Comparison of ENCODE assay signal across 8 cellular contexts in genomic region chr5:68251804-68252648, GRCh38. TPM values are rescaled to one million over a fixed set of nuclear protein-coding genes. Genes with fewer than 3 reads are reported as not detected.
DNase-seq lines count a peak whose midpoint lies in the region; ATAC-seq and TF ChIP-seq lines count a peak whose summit lies in the region.

No MANE protein-coding gene starts in this region.

- H3K4me1 ChIP-seq in body of pancreas (peaks cover 21% of the 10 kb centered on the region), left lung (peaks cover 51 to 83% of the 10 kb centered on the region in 2 donors), subcutaneous abdominal adipose tissue (ENCODE audit: control insufficient read depth in 5 of 5, insufficient read depth in 5 of 5, low read length in 5 of 5) (peaks cover 5 to 81% (median 79%) of the 10 kb centered on the region in 5 donors)

- H3K9me3 ChIP-seq in KOPT-K1 (ENCODE audit: insufficient read depth, low read length, poor library complexity, severe bottlenecking), result no peaks in the 10 kb centered on the region
- no peaks in the 10 kb centered on the region for H3K9me3 ChIP-seq in body of pancreas
- H3K9me3 ChIP-seq in left lung, result no peaks in the 10 kb centered on the region
- no peaks in the 10 kb centered on the region for H3K9me3 ChIP-seq in subcutaneous abdominal adipose tissue (ENCODE audit: control insufficient read depth in 5 of 5, low read length in 5 of 5)

- WGBS in body of pancreas, 2 donors, result 78 to 81% methylated on average over 7 of the region's 7 CpGs

- POLR2A ChIA-PET in GM10248 (lab: Yijun Ruan, JAX), result no interaction called here

- ATAC-seq in body of pancreas (peak; percentile 30), left lung (peak; percentile 49), HG02642 (IDR thresholded peaks at IDR 0.05; ENCODE audit: poor library complexity, unreplicated experiment) (no peak)

- no peak for TF ChIP-seq CTCF in body of pancreas (IDR thresholded peaks at IDR 0.05)
- no peak for TF ChIP-seq CTCF in left lung (IDR thresholded peaks at IDR 0.05)
- no peak for TF ChIP-seq CTCF in GM10248 (IDR thresholded peaks at IDR 0.05; ENCODE audit: control extremely low read depth, extremely low read depth, low read depth, missing control alignments)

- H3K36me3 ChIP-seq in KOPT-K1 (ENCODE audit: insufficient read depth, low read length) (no peaks in the 10 kb centered on the region; the same call in 1 of the 2 replicates), body of pancreas (replicated peaks in 1 of 2; ENCODE audit: insufficient read depth in 1 of 2, low read depth in 2 of 2) (no peaks in the 10 kb centered on the region), left lung (no peaks in the 10 kb centered on the region), subcutaneous abdominal adipose tissue (ENCODE audit: control insufficient read depth in 5 of 5, insufficient read depth in 5 of 5, low read length in 5 of 5) (no peaks in the 10 kb centered on the region)

- DNase-seq in body of pancreas, result peak in 1 of 4 donors; percentile 24
- no peak for DNase-seq in left lung
- DNase-seq in DMS79 treated with DMSO at 0.1 percent for 48 hours (lab: John Stamatoyannopoulos, UW), result no peak
- DNase-seq in GM10248 (ENCODE audit: extremely low spot score), result no peak
- no peak for DNase-seq in stimulated activated CD8-positive, alpha-beta memory T cell treated with anti-CD3 and anti-CD28 coated beads, Interleukin-4, amount 100 ng/mL, for 48 hours

- no peak for TF ChIP-seq POLR2A in body of pancreas (IDR thresholded peaks at IDR 0.05)

- CTCF ChIA-PET in GM10248 (lab: Yijun Ruan, JAX), result interaction anchor here (1.0 to 5.9 kb wide), 18 partner anchors 9 to 1097 kb away, joined by 3 to 38 read pairs (median 5); partner anchors contain the start of gene PIK3R1

- H3K27me3 ChIP-seq in body of pancreas, result no peaks in the 10 kb centered on the region
- H3K27me3 ChIP-seq in left lung, result no peaks in the 10 kb centered on the region
- H3K27me3 ChIP-seq in subcutaneous abdominal adipose tissue (ENCODE audit: control insufficient read depth in 5 of 5, insufficient read depth in 4 of 5, low read length in 5 of 5), result no peaks in the 10 kb centered on the region

- peak overlapping the region in 3 of 5 donors; percentile 1 to 38 (median 22) for H3K9ac ChIP-seq in subcutaneous abdominal adipose tissue (ENCODE audit: low read length in 5 of 5)

- intact Hi-C loops in body of pancreas (cut with DNase I), result no loop called here
- intact Hi-C loops in left lung (cut with DNase I), result loop anchor here in 1 of 2 donors (10.0 kb wide), 1 partner anchor 1007 kb away; no protein-coding TSS in a partner anchor

- peak overlapping the region; percentile 63 for H3K27ac ChIP-seq in KOPT-K1 (ENCODE audit: low read depth, low read length, poor library complexity, severe bottlenecking)
- H3K27ac ChIP-seq in body of pancreas, result peak overlapping the region in 2 of 4 donors; percentile 14 to 49
- H3K27ac ChIP-seq in left lung, result peak overlapping the region; percentile 61 to 63
- peak overlapping the region; percentile 89 for H3K27ac ChIP-seq in subcutaneous abdominal adipose tissue (ENCODE audit: low read depth, low read length)

- H3K4me3 ChIP-seq in body of pancreas, result no peak overlapping the region
- no peak overlapping the region for H3K4me3 ChIP-seq in left lung
- H3K4me3 ChIP-seq in subcutaneous abdominal adipose tissue (ENCODE audit: low read depth in 1 of 5, low read length in 5 of 5), result peak overlapping the region in 4 of 5 donors; percentile 13 to 37 (median 29)

RNA-seq across cellular contexts. Expression of gene PIK3R1, which starts 36.5 kb away (rescaled TPM):
- total RNA-seq in body of pancreas (10 to 100 TPM; 32.4 to 58.7 TPM), left lung (10 to 100 TPM; 70.9 to 89.4 TPM)

Comparison
In these comparisons a context has a peak if more than half of its experiments do, and no peak if none do; other contexts are left out.
1. H3K4me3 ChIP-seq: peak in subcutaneous abdominal adipose tissue (4 of 5); none in body of pancreas (0 of 2) and left lung (0 of 2).